ENCODE assay signal across 1 cellular context in the genomic region with DNA sequence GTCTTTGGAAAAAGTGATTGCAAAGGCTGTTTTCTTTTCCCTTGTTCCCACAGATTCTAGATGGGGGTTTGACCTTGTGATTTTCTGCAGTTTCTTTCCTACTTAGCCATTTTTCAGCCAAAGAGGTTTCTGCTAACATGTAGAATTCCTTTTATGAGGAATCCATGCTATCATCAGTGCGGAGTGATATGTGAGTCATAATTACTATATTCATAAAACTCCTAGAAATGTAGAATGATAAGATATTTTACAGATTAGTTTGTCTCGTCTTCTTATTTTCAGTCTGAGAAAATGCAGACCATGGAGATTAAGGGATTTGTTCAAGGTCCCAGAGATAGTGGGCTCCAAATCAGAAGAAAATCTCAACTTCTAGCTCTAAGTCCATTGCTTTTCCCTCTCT.
TF ChIP-seq lines count a peak whose summit lies in the region.

No MANE protein-coding gene starts in this region.

TF ChIP-seq in SK-N-SH, 30 proteins besides CTCF, POLR2A, EP300 and RAD21 (continued from another document):
- TF ChIP-seq POLR2AphosphoS5 (IDR thresholded peaks at IDR 0.05; ENCODE audit: low read depth, low read length) (no peak), ELF1 (IDR thresholded peaks at IDR 0.05) (no peak), TEAD4 (IDR thresholded peaks at IDR 0.05; ENCODE audit: borderline replicate concordance, insufficient read depth) (peak; percentile 56; the same call in 1 of the 2 replicates), TCF12 (IDR thresholded peaks at IDR 0.05) (peak; percentile 71)
- TF ChIP-seq, protein P1, sequence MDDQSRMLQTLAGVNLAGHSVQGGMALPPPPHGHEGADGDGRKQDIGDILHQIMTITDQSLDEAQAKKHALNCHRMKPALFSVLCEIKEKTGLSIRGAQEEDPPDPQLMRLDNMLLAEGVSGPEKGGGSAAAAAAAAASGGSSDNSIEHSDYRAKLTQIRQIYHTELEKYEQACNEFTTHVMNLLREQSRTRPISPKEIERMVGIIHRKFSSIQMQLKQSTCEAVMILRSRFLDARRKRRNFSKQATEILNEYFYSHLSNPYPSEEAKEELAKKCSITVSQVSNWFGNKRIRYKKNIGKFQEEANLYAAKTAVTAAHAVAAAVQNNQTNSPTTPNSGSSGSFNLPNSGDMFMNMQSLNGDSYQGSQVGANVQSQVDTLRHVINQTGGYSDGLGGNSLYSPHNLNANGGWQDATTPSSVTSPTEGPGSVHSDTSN (IDR thresholded peaks at IDR 0.05), result peak; percentile 50
- TF ChIP-seq, protein P2, sequence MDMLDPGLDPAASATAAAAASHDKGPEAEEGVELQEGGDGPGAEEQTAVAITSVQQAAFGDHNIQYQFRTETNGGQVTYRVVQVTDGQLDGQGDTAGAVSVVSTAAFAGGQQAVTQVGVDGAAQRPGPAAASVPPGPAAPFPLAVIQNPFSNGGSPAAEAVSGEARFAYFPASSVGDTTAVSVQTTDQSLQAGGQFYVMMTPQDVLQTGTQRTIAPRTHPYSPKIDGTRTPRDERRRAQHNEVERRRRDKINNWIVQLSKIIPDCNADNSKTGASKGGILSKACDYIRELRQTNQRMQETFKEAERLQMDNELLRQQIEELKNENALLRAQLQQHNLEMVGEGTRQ (IDR thresholded peaks at IDR 0.05; ENCODE audit: borderline replicate concordance, low read depth, low read length), result no peak
- TF ChIP-seq, protein P3, sequence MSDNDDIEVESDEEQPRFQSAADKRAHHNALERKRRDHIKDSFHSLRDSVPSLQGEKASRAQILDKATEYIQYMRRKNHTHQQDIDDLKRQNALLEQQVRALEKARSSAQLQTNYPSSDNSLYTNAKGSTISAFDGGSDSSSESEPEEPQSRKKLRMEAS (IDR thresholded peaks at IDR 0.05; ENCODE audit: low read depth), result no peak
